Comparison of ENCODE assay signal across 12 cellular contexts in the genomic region with DNA sequence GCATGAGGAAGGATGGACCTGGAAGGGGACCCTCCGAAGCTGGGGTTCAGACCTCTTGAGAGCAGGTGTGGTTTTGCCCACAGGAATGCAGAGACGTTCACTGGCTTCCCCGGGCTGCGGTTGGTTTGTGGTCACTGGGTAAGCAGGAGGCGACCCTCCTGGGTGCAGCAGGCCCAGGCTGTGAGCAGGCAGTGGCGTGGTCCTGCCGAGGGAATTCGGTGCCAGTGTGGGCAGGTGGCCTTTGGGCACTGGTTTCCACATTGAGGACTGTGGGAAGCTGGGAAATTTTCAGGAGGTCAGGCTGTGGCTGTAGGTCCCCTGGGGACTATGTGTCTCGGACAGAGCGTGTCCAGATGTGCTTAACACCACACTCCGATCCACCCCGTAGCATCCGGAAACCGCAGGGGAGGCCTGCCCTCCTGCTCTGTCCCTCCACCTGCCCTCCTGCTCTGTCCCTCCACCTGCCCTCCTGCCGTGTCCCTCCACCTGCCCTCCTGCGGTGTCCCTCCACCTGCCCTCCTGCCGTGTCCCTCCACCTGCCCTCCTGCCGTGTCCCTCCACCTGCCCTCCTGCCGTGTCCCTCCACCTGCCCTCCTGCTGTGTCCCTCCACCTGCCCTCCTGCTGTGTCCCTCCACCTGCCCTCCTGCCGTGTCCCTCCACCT. TPM values are rescaled to one million over a fixed set of nuclear protein-coding genes. Genes with fewer than 3 reads are reported as not detected.
A peak's percentile ranks its signal among the peaks of the same experiment; 100 is the strongest.
DNase-seq lines count a peak whose midpoint lies in the region; ATAC-seq and TF ChIP-seq lines count a peak whose summit lies in the region.
"Had no signal": no experiment of that assay in that cellular context is flagged by ENCODE, and none has a peak within 500 bp of the region (broad histone marks: within the 10 kb centered on the region; RNA-seq: fewer than 3 reads in every experiment).

No MANE protein-coding gene starts in this region.

- H3K14ac ChIP-seq in trophoblast cell (ENCODE audit: low read length) = no peak overlapping the region

- H2BK5ac ChIP-seq in trophoblast cell (ENCODE audit: low read depth, low read length, poor library complexity) = no peak overlapping the region

- H2BK120ac ChIP-seq in trophoblast cell (ENCODE audit: insufficient read depth, low read length, poor library complexity) = no peak overlapping the region

- H4K8ac ChIP-seq in trophoblast cell (ENCODE audit: low read depth, low read length) = no peak overlapping the region

- TF ChIP-seq EP300 in sigmoid colon (IDR thresholded peaks at IDR 0.05) = no peak

- 75 to 79% methylated on average over 20 of the region's 20 CpGs for WGBS in sigmoid colon, 2 donors
- no CpG with 5 or more reads among the region's 20 CpGs for WGBS in trophoblast cell (ENCODE audit: extremely low coverage, insufficient coverage, insufficient read length)

- H3K27me3 ChIP-seq in DND-41 (ENCODE audit: insufficient read depth, low read length, poor library complexity) = no peaks in the 10 kb centered on the region
- H3K27me3 ChIP-seq in KMS-11 (ENCODE audit: insufficient read depth, low read depth) = no peaks in the 10 kb centered on the region
- no peaks in the 10 kb centered on the region for H3K27me3 ChIP-seq in sigmoid colon
- no peaks in the 10 kb centered on the region for H3K27me3 ChIP-seq in trophoblast cell (ENCODE audit: insufficient read depth, low read length)

- ATAC-seq in DND-41 (ENCODE audit: insufficient read depth, low read depth) (peak; percentile 52; the same call in 2 of the 3 replicates), GM19452 (IDR thresholded peaks at IDR 0.05; ENCODE audit: unreplicated experiment) (no peak)
- ATAC-seq in stimulated activated naive CD8-positive, alpha-beta T cell treated with anti-CD3 and anti-CD28 coated beads, Interleukin-15, Interleukin-2, amounts not matched to agents 100 U/mL and 50 U/mL, for 24 hours = no peak
- ATAC-seq: natural killer cell had no signal

- no peaks in the 10 kb centered on the region for H3K79me2 ChIP-seq in DND-41 (ENCODE audit: insufficient read depth, low read length)
- H3K79me2 ChIP-seq in KMS-11 (ENCODE audit: insufficient read depth, low read depth) = no peaks in the 10 kb centered on the region
- H3K79me2 ChIP-seq in trophoblast cell (ENCODE audit: control insufficient read depth, insufficient read depth, low read length, poor library complexity) = no peaks in the 10 kb centered on the region

- no peak overlapping the region for H3K9ac ChIP-seq in DND-41 (ENCODE audit: low read depth, low read length)
- H3K9ac ChIP-seq in KMS-11 = no peak overlapping the region
- H3K9ac ChIP-seq in trophoblast cell (ENCODE audit: low read length) = no peak overlapping the region

- H3K18ac ChIP-seq in trophoblast cell (ENCODE audit: low read length) = no peak overlapping the region

- no peak overlapping the region for H4K12ac ChIP-seq in trophoblast cell (ENCODE audit: low read depth, low read length)

- H3K36me3 ChIP-seq in DND-41 (ENCODE audit: insufficient read depth, low read length) (peaks cover 53% of the 10 kb centered on the region), KMS-11 (ENCODE audit: insufficient read depth) (no peaks in the 10 kb centered on the region), sigmoid colon (peaks cover 44 to 69% (median 53%) of the 10 kb centered on the region in 4 donors), trophoblast cell (ENCODE audit: control insufficient read depth in 1 of 2, insufficient read depth in 2 of 2, low read length in 2 of 2) (peaks cover 24 to 26% of the 10 kb centered on the region in 2 experiments)

- no peak overlapping the region for H2AK5ac ChIP-seq in trophoblast cell (ENCODE audit: low read length)

- H3K4me3 ChIP-seq in DND-41 (ENCODE audit: low read depth in 1 of 2, low read length in 2 of 2) = no peak overlapping the region
- H3K4me3 ChIP-seq in KMS-11 (IDR thresholded peaks at IDR 0.05; ENCODE audit: insufficient read depth, low read depth, low read length) = no peak overlapping the region
- no peak overlapping the region for H3K4me3 ChIP-seq in coronary artery
- no peak overlapping the region for H3K4me3 ChIP-seq in sigmoid colon
- H3K4me3 ChIP-seq in trophoblast cell (ENCODE audit: low read depth, low read length) = no peak overlapping the region

- no peaks in the 10 kb centered on the region; the same call in 1 of the 2 replicates for H4K20me1 ChIP-seq in DND-41 (ENCODE audit: insufficient read depth, low read length)
- no peaks in the 10 kb centered on the region for H4K20me1 ChIP-seq in KMS-11 (ENCODE audit: insufficient read depth)

- no peak overlapping the region for H4K91ac ChIP-seq in trophoblast cell (ENCODE audit: low read depth, low read length)

- no peak overlapping the region for H2BK12ac ChIP-seq in trophoblast cell (ENCODE audit: low read length)

- no peak for TF ChIP-seq POLR2A in sigmoid colon (IDR thresholded peaks at IDR 0.05)

- DNase-seq in DND-41 (peak; percentile 20), coronary artery (ENCODE audit: low spot score) (no peak), sigmoid colon (no peak), trophoblast cell (no peak), retina (no peak)
- DNase-seq in stimulated activated naive CD8-positive, alpha-beta T cell treated with anti-CD3 and anti-CD28 coated beads, Interleukin-15, Interleukin-2, amounts not matched to agents 100 U/mL and 50 U/mL, for 24 hours = no peak
- DNase-seq: activated B cell treated with CpG ODN at 0.5 μM for 24 hours; activated T-cell treated with anti-CD3 and anti-CD28 coated beads, Interleukin-2, amount 50 U/mL, for 48 hours; natural killer cell; NCI-H524 treated with DMSO at 0.1 percent for 48 hours had no signal

- H3K4me2 ChIP-seq in DND-41 (ENCODE audit: insufficient read depth, low read length) (no peak overlapping the region), KMS-11 (peak overlapping the region; percentile 18), trophoblast cell (ENCODE audit: low read length) (no peak overlapping the region)

- intact Hi-C loops in sigmoid colon (cut with DNase I) = no loop called here

- H3K9me3 ChIP-seq in DND-41 (ENCODE audit: insufficient read depth, low read length, severe bottlenecking) (no peaks in the 10 kb centered on the region), sigmoid colon (no peaks in the 10 kb centered on the region), trophoblast cell (ENCODE audit: insufficient read depth, low read depth, low read length) (peaks cover 3% of the 10 kb centered on the region)

- TF ChIP-seq CTCF in DND-41 (IDR thresholded peaks at IDR 0.05; ENCODE audit: borderline replicate concordance, extremely low read depth, low read length, poor library complexity, severe bottlenecking) (no peak), KMS-11 (conservative IDR thresholded peaks at IDR 0.05; ENCODE audit: low read depth, low read length) (no peak), coronary artery (IDR thresholded peaks at IDR 0.05) (no peak), sigmoid colon (IDR thresholded peaks at IDR 0.05) (no peak)

- H3K23ac ChIP-seq in trophoblast cell (ENCODE audit: low read length) = no peak overlapping the region

- no peak overlapping the region for H3K27ac ChIP-seq in DND-41 (ENCODE audit: low read length)
- peak overlapping the region; percentile 27; the same call in 1 of the 2 replicates for H3K27ac ChIP-seq in KMS-11
- peak overlapping the region; percentile 5 to 68 for H3K27ac ChIP-seq in coronary artery
- H3K27ac ChIP-seq in sigmoid colon = peak overlapping the region; percentile 83 to 88 (median 86)
- H3K27ac ChIP-seq in trophoblast cell (ENCODE audit: low read depth, low read length) = no peak overlapping the region

- H2AFZ ChIP-seq in DND-41 (ENCODE audit: low read depth, low read length) (no peak overlapping the region), KMS-11 (ENCODE audit: low read depth) (no peak overlapping the region), trophoblast cell (ENCODE audit: insufficient read depth, low read length, poor library complexity) (no peak overlapping the region)

- no peaks in the 10 kb centered on the region for H3K4me1 ChIP-seq in DND-41 (ENCODE audit: insufficient read depth, low read length)
- H3K4me1 ChIP-seq in KMS-11 (ENCODE audit: low read depth, poor library complexity, severe bottlenecking) = peaks cover 21% of the 10 kb centered on the region
- H3K4me1 ChIP-seq in sigmoid colon = peaks cover 0 to 25% (median 21%) of the 10 kb centered on the region in 4 donors
- H3K4me1 ChIP-seq in trophoblast cell (ENCODE audit: control insufficient read depth in 1 of 2, insufficient read depth in 2 of 2, low read length in 2 of 2) = no peaks in the 10 kb centered on the region

- H3K4ac ChIP-seq in trophoblast cell (ENCODE audit: low read depth, low read length) = no peak overlapping the region

- H3K79me1 ChIP-seq in trophoblast cell (ENCODE audit: low read length) = no peaks in the 10 kb centered on the region

RNA-seq across cellular contexts. Expression of a gene that starts 27.5 kb away (rescaled TPM):
- total RNA-seq in sigmoid colon = 10 to 100 TPM; 17.5 to 43.5 (median 25.3) TPM
- polyA plus RNA-seq in sigmoid colon = 10 to 100 TPM in 1 of 3 donors, 1 to 10 TPM in 2; 1.6 to 14.4 (median 1.8) TPM
- 5.2 TPM in 2 replicates for polyA plus RNA-seq in trophoblast cell (2013)

Comparison
In these comparisons a context has a peak if more than half of its experiments do, and no peak if none do; other contexts are left out.
1. H3K27ac ChIP-seq: peak in KMS-11 (single experiment), coronary artery (2 of 2) and sigmoid colon (4 of 4); none in DND-41 (single experiment) and trophoblast cell (single experiment).